In genomic region chr3:119768668-119769393, GRCh38 we compare ENCODE assay signal across 24 cellular contexts. TPM values are rescaled to one million over a fixed set of nuclear protein-coding genes. Genes with fewer than 3 reads are reported as not detected.
A peak's percentile ranks its signal among the peaks of the same experiment; 100 is the strongest.
DNase-seq lines count a peak whose midpoint lies in the region; ATAC-seq, FAIRE-seq and TF ChIP-seq lines count a peak whose summit lies in the region.
"Had no signal": no experiment of that assay in that cellular context is flagged by ENCODE, and none has a peak within 500 bp of the region (broad histone marks: within the 10 kb centered on the region; RNA-seq: fewer than 3 reads in every experiment).

No MANE protein-coding gene starts in this region.

- H3K36me3 Mint-ChIP-seq in astrocyte (ENCODE audit: low read depth, unreplicated experiment) (no peaks in the 10 kb centered on the region), H9 (ENCODE audit: insufficient read depth in 1 of 3, low read depth in 3 of 3) (no peaks in the 10 kb centered on the region)
- no peaks in the 10 kb centered on the region for H3K36me3 Mint-ChIP-seq in stimulated activated memory B cell treated with anti-CD40 and anti-IgM and Interleukin-4, amounts not matched to agents 10 μg/mL and 1 μg/mL and 100 μg/mL, for 72 hours
- H3K36me3 Mint-ChIP-seq in stimulated activated naive B cell treated with anti-CD40 and anti-IgM and Interleukin-4, amounts not matched to agents 10 μg/mL and 1 μg/mL and 100 μg/mL, for 72 hours, result no peaks in the 10 kb centered on the region

- H3K9me1 ChIP-seq in endothelial cell of umbilical vein (replicated peaks; ENCODE audit: control insufficient read depth, extremely low read depth, insufficient read depth, low read length), result no peaks in the 10 kb centered on the region

- H3K9me3 Mint-ChIP-seq in astrocyte (ENCODE audit: unreplicated experiment), result no peaks in the 10 kb centered on the region
- H3K9me3 Mint-ChIP-seq in stimulated activated memory B cell treated with anti-CD40 and anti-IgM and Interleukin-4, amounts not matched to agents 10 μg/mL and 1 μg/mL and 100 μg/mL, for 72 hours, result no peaks in the 10 kb centered on the region
- H3K9me3 Mint-ChIP-seq in stimulated activated naive B cell treated with anti-CD40 and anti-IgM and Interleukin-4, amounts not matched to agents 10 μg/mL and 1 μg/mL and 100 μg/mL, for 72 hours, result no peaks in the 10 kb centered on the region
- peaks cover 0 to 4% of the 10 kb centered on the region in 2 experiments; a peak in 4 of 5 replicates for H3K9me3 Mint-ChIP-seq in H9
- H3K9me3 Mint-ChIP-seq: CD4-positive, alpha-beta T cell had no signal

- H3K79me2 ChIP-seq in astrocyte (ENCODE audit: insufficient read depth, low read length) (no peaks in the 10 kb centered on the region), endothelial cell of umbilical vein (ENCODE audit: control insufficient read depth, insufficient read depth, low read length) (no peaks in the 10 kb centered on the region), H9 (ENCODE audit: insufficient read depth, low read length) (no peaks in the 10 kb centered on the region)

- no peak overlapping the region for H3K14ac ChIP-seq in neuronal stem cell (ENCODE audit: low read length)
- no peak overlapping the region for H3K14ac ChIP-seq in H9 (ENCODE audit: insufficient read depth, low read length)

- H3K4ac ChIP-seq in neuronal stem cell (ENCODE audit: low read length), result no peak overlapping the region
- H3K4ac ChIP-seq in H9 (ENCODE audit: low read depth, low read length), result no peak overlapping the region

- H2BK5ac ChIP-seq in neuronal stem cell (ENCODE audit: low read length), result peak overlapping the region; percentile 91
- H2BK5ac ChIP-seq in H9 (ENCODE audit: insufficient read length, low read length), result no peak overlapping the region

- no peak overlapping the region for H4K5ac ChIP-seq in H9 (ENCODE audit: insufficient read length, low read depth, low read length)

- H3K18ac ChIP-seq in neuronal stem cell (ENCODE audit: low read length) (no peak overlapping the region), H9 (ENCODE audit: insufficient read length, low read depth, low read length) (no peak overlapping the region)

- H2BK15ac ChIP-seq in neuronal stem cell (ENCODE audit: low read length) (no peak overlapping the region), H9 (ENCODE audit: low read depth, low read length) (no peak overlapping the region)

- H2BK12ac ChIP-seq in neuronal stem cell (ENCODE audit: low read length) (peak overlapping the region; percentile 16), H9 (ENCODE audit: insufficient read length, low read depth, low read length) (no peak overlapping the region)

- no peaks in the 10 kb centered on the region for H3K36me3 ChIP-seq in astrocyte (ENCODE audit: insufficient read depth, low read length)
- H3K36me3 ChIP-seq in endothelial cell of umbilical vein (ENCODE audit: control insufficient read depth in 2 of 2, extremely low read depth in 1 of 2, insufficient read depth in 2 of 2, low read length in 2 of 2), result no peaks in the 10 kb centered on the region
- no peaks in the 10 kb centered on the region for H3K36me3 ChIP-seq in neuronal stem cell (replicated peaks in 1 of 2; ENCODE audit: control insufficient read depth in 2 of 2, insufficient read depth in 2 of 2, low read length in 2 of 2)
- H3K36me3 ChIP-seq: BLaER1, MG63, SJSA1 had no signal

- H3K4me1 Mint-ChIP-seq in astrocyte (ENCODE audit: low read depth, unreplicated experiment) (no peaks in the 10 kb centered on the region), H9 (peaks cover under 1% of the 10 kb centered on the region in 2 experiments; a peak in 3 of 4 replicates)
- H3K4me1 Mint-ChIP-seq in stimulated activated memory B cell treated with anti-CD40 and anti-IgM and Interleukin-4, amounts not matched to agents 10 μg/mL and 1 μg/mL and 100 μg/mL, for 72 hours, result no peaks in the 10 kb centered on the region
- H3K4me1 Mint-ChIP-seq in stimulated activated naive B cell treated with anti-CD40 and anti-IgM and Interleukin-4, amounts not matched to agents 10 μg/mL and 1 μg/mL and 100 μg/mL, for 72 hours, result no peaks in the 10 kb centered on the region

- DNase-seq in astrocyte (ENCODE audit: low read depth) (no peak), endothelial cell of umbilical vein (ENCODE audit: low read depth, low spot score) (no peak), neuronal stem cell (ENCODE audit: low spot score) (no peak), H9 (no peak)
- DNase-seq in stimulated activated naive B cell treated with anti-CD40 and anti-IgM and Interleukin-4, amounts not matched to agents 10 μg/mL and 1 μg/mL and 100 μg/mL, for 72 hours, result no peak
- DNase-seq: CD4-positive, alpha-beta T cell; HCEC 1CT; KG1; MG63; NCI-H1105 treated with DMSO at 0.1 percent for 48 hours; NCI-H146; NCI-H2029; NCI-H446; NCI-H524 treated with DMSO at 0.1 percent for 48 hours; NCI-H774 had no signal

- dilution Hi-C loops in endothelial cell of umbilical vein (cut with MboI; ENCODE audit: extremely low pct_ligation_motif_present, low sequenced_read_pairs), result no loop called here

- peak overlapping the region; percentile 60 for H2AK5ac ChIP-seq in neuronal stem cell (ENCODE audit: low read depth, low read length)
- H2AK5ac ChIP-seq in H9 (ENCODE audit: insufficient read length, low read length), result no peak overlapping the region

- peak; percentile 12 for ATAC-seq in stimulated activated memory B cell treated with anti-CD40 and anti-IgM and Interleukin-4, amounts not matched to agents 10 μg/mL and 1 μg/mL and 100 μg/mL, for 72 hours
- no peak for ATAC-seq in stimulated activated naive B cell treated with anti-CD40 and anti-IgM and Interleukin-4, amounts not matched to agents 10 μg/mL and 1 μg/mL and 100 μg/mL, for 72 hours (replicated peaks)
- no peak for ATAC-seq in GM19397 (IDR thresholded peaks at IDR 0.05; ENCODE audit: unreplicated experiment)
- ATAC-seq: GM23338 had no signal

- no peak overlapping the region for H3K56ac ChIP-seq in H9 (ENCODE audit: insufficient read length, low read depth, low read length)

- H2BK120ac ChIP-seq in neuronal stem cell (ENCODE audit: low read depth, low read length) (no peak overlapping the region), H9 (ENCODE audit: low read depth, low read length, poor library complexity, severe bottlenecking) (no peak overlapping the region)

- FAIRE-seq in astrocyte (lab: Jason Lieb, UNC) (no peak), endothelial cell of umbilical vein (lab: Jason Lieb, UNC) (no peak)
- FAIRE-seq: D721Med had no signal

- H3K4me1 ChIP-seq in astrocyte (ENCODE audit: insufficient read depth, low read length) (peaks cover 6% of the 10 kb centered on the region), endothelial cell of umbilical vein (ENCODE audit: control insufficient read depth, extremely low read depth, insufficient read depth, low read length) (peaks cover 25% of the 10 kb centered on the region), neuronal stem cell (ENCODE audit: control insufficient read depth in 2 of 2, insufficient read depth in 1 of 2, low read depth in 1 of 2, low read length in 2 of 2) (no peaks in the 10 kb centered on the region), H9 (ENCODE audit: insufficient read depth, low read length) (no peaks in the 10 kb centered on the region)

- H3K27me3 Mint-ChIP-seq in astrocyte (ENCODE audit: low read depth, unreplicated experiment) (no peaks in the 10 kb centered on the region), H9 (ENCODE audit: low read depth) (no peaks in the 10 kb centered on the region)
- H3K27me3 Mint-ChIP-seq in stimulated activated memory B cell treated with anti-CD40 and anti-IgM and Interleukin-4, amounts not matched to agents 10 μg/mL and 1 μg/mL and 100 μg/mL, for 72 hours, result peaks cover 10% of the 10 kb centered on the region
- H3K27me3 Mint-ChIP-seq in stimulated activated naive B cell treated with anti-CD40 and anti-IgM and Interleukin-4, amounts not matched to agents 10 μg/mL and 1 μg/mL and 100 μg/mL, for 72 hours, result no peaks in the 10 kb centered on the region

- H2AFZ ChIP-seq in astrocyte (ENCODE audit: low read depth, low read length) (peak overlapping the region; percentile 3), endothelial cell of umbilical vein (ENCODE audit: low read depth, low read length) (peak overlapping the region; percentile 82), neuronal stem cell (ENCODE audit: low read length) (no peak overlapping the region), H9 (ENCODE audit: low read length) (no peak overlapping the region)
- H2AFZ ChIP-seq: GM23338 had no signal

- H3K9ac ChIP-seq in astrocyte (ENCODE audit: low read length), result peak overlapping the region; percentile 71
- H3K9ac ChIP-seq in endothelial cell of umbilical vein (replicated peaks; ENCODE audit: extremely low read depth, insufficient read depth, low read length), result peak overlapping the region; percentile 97
- no peak overlapping the region for H3K9ac ChIP-seq in neuronal stem cell (ENCODE audit: low read depth, low read length, poor library complexity)
- no peak overlapping the region for H3K9ac ChIP-seq in H9 (ENCODE audit: extremely low read depth, insufficient read length, low read length)
- H3K9ac ChIP-seq: BLaER1 had no signal

- H3K4me3 ChIP-seq in astrocyte (ENCODE audit: insufficient read depth, low read depth, low read length) (no peak overlapping the region), endothelial cell of umbilical vein (replicated peaks in 1 of 3; ENCODE audit: insufficient read depth in 1 of 3, low read depth in 1 of 3, low read length in 3 of 3) (peak overlapping the region in 1 of 3 experiments; percentile 51), neuronal stem cell (ENCODE audit: low read length in 2 of 2) (no peak overlapping the region)
- H3K4me3 ChIP-seq: BLaER1, GM23338, MG63, SJSA1 had no signal

- H3K23ac ChIP-seq in neuronal stem cell (ENCODE audit: low read depth, low read length, poor library complexity) (peak overlapping the region; percentile 35), H9 (ENCODE audit: insufficient read length, low read depth, low read length) (no peak overlapping the region)

- POLR2A ChIA-PET in endothelial cell of umbilical vein (lab: Charles Lee), result interaction anchor here (0.6 to 0.8 kb wide), 2 partner anchors 17 to 136 kb away, joined by 3 to 5 read pairs; no protein-coding TSS in a partner anchor

- H4K20me1 ChIP-seq in astrocyte (ENCODE audit: insufficient read depth, low read length) (no peaks in the 10 kb centered on the region), endothelial cell of umbilical vein (replicated peaks; ENCODE audit: control insufficient read depth, extremely low read depth, insufficient read depth, low read length) (no peaks in the 10 kb centered on the region), H9 (ENCODE audit: control insufficient read depth, insufficient read depth, insufficient read length) (no peaks in the 10 kb centered on the region)
- H4K20me1 ChIP-seq: BLaER1 had no signal

- intact Hi-C loops in endothelial cell of umbilical vein (cut with micrococcal nuclease), result loop anchor here (1.0 kb wide), 4 partner anchors 18 to 300 kb away; no protein-coding TSS in a partner anchor

- H3K27me3 ChIP-seq in astrocyte (ENCODE audit: insufficient read depth, low read length), result no peaks in the 10 kb centered on the region
- H3K27me3 ChIP-seq in endothelial cell of umbilical vein (ENCODE audit: control insufficient read depth in 2 of 2, insufficient read depth in 2 of 2, low read length in 2 of 2), result no peaks in the 10 kb centered on the region
- no peaks in the 10 kb centered on the region for H3K27me3 ChIP-seq in neuronal stem cell (ENCODE audit: control insufficient read depth in 3 of 3, insufficient read depth in 3 of 3, low read depth in 1 of 3, low read length in 3 of 3)
- no peaks in the 10 kb centered on the region for H3K27me3 ChIP-seq in H9 (ENCODE audit: insufficient read depth, low read length)
- H3K27me3 ChIP-seq: BLaER1, SJSA1 had no signal

- H3T11ph ChIP-seq in H9 (ENCODE audit: low read length), result no peak overlapping the region

- BruUV-seq in endothelial cell of umbilical vein (replicated peaks; lab: Mats Ljungman, UMichigan), result TSS peak; percentile 96

- H3K4me3 Mint-ChIP-seq in astrocyte (ENCODE audit: unreplicated experiment), result no peak overlapping the region
- no peak overlapping the region for H3K4me3 Mint-ChIP-seq in stimulated activated memory B cell treated with anti-CD40 and anti-IgM and Interleukin-4, amounts not matched to agents 10 μg/mL and 1 μg/mL and 100 μg/mL, for 72 hours
- no peak overlapping the region for H3K4me3 Mint-ChIP-seq in stimulated activated naive B cell treated with anti-CD40 and anti-IgM and Interleukin-4, amounts not matched to agents 10 μg/mL and 1 μg/mL and 100 μg/mL, for 72 hours
- no peak overlapping the region for H3K4me3 Mint-ChIP-seq in H9
- H3K4me3 Mint-ChIP-seq: CD4-positive, alpha-beta T cell; GM23338 had no signal

- TF ChIP-seq CTCF in astrocyte (IDR thresholded peaks at IDR 0.05; ENCODE audit: insufficient read depth, low read depth, low read length) (no peak), endothelial cell of umbilical vein (IDR thresholded peaks at IDR 0.05; ENCODE audit: extremely low read depth in 1 of 2, insufficient read depth in 1 of 2, low read depth in 1 of 2, low read length in 2 of 2) (no peak), H9 (conservative IDR thresholded peaks at IDR 0.05) (no peak)

- CTCF ChIA-PET in endothelial cell of umbilical vein (lab: Charles Lee), result interaction anchor here (1.3 to 1.4 kb wide), 2 partner anchors 19 to 79 kb away, joined by 3 read pairs; no protein-coding TSS in a partner anchor

- H4K91ac ChIP-seq in neuronal stem cell (ENCODE audit: low read depth, low read length, poor library complexity), result no peak overlapping the region
- H4K91ac ChIP-seq in H9 (ENCODE audit: insufficient read length, low read depth, low read length), result no peak overlapping the region

- H3K23me2 ChIP-seq in H9 (ENCODE audit: insufficient read length, low read depth, low read length, poor library complexity, severe bottlenecking), result no peaks in the 10 kb centered on the region

- H3K4me2 ChIP-seq in astrocyte (ENCODE audit: low read length) (peak overlapping the region; percentile 57), endothelial cell of umbilical vein (ENCODE audit: insufficient read depth, low read length) (peak overlapping the region; percentile 92), neuronal stem cell (ENCODE audit: insufficient read depth, low read length, poor library complexity, severe bottlenecking) (no peak overlapping the region), H9 (ENCODE audit: insufficient read depth, insufficient read length, low read length) (no peak overlapping the region)
- H3K4me2 ChIP-seq: BLaER1, GM23338 had no signal

- H3K79me1 ChIP-seq in neuronal stem cell (ENCODE audit: low read depth, low read length) (no peaks in the 10 kb centered on the region), H9 (ENCODE audit: insufficient read depth, low read depth, low read length, poor library complexity, severe bottlenecking) (no peaks in the 10 kb centered on the region)

- H2BK20ac ChIP-seq in H9 (ENCODE audit: low read depth, low read length, poor library complexity, severe bottlenecking), result no peak overlapping the region

- H3K27ac ChIP-seq in astrocyte (ENCODE audit: low read depth, low read length) (peak overlapping the region; percentile 85), endothelial cell of umbilical vein (ENCODE audit: insufficient read depth, low read depth, low read length) (peak overlapping the region; percentile 100), neuronal stem cell (replicated peaks; ENCODE audit: low read length) (no peak overlapping the region), H9 (ENCODE audit: insufficient read length, low read depth, low read length) (no peak overlapping the region)
- H3K27ac ChIP-seq: BLaER1, SJSA1 had no signal

- no peak for TF ChIP-seq POLR2A in endothelial cell of umbilical vein (IDR thresholded peaks at IDR 0.05; ENCODE audit: low read depth, low read length)

- H3K27ac Mint-ChIP-seq in astrocyte (ENCODE audit: unreplicated experiment) (no peak overlapping the region), H9 (no peak overlapping the region)
- no peak overlapping the region for H3K27ac Mint-ChIP-seq in stimulated activated memory B cell treated with anti-CD40 and anti-IgM and Interleukin-4, amounts not matched to agents 10 μg/mL and 1 μg/mL and 100 μg/mL, for 72 hours
- H3K27ac Mint-ChIP-seq in stimulated activated naive B cell treated with anti-CD40 and anti-IgM and Interleukin-4, amounts not matched to agents 10 μg/mL and 1 μg/mL and 100 μg/mL, for 72 hours, result no peak overlapping the region
- H3K27ac Mint-ChIP-seq: CD4-positive, alpha-beta T cell; GM23338 had no signal

- no CpG with 5 or more reads among the region's 9 CpGs for WGBS in neuronal stem cell (ENCODE audit: extremely low coverage in 2 of 2, insufficient read length in 2 of 2, insufficient replicate concordance in 1 of 2), 2 donors
- no CpG with 5 or more reads among the region's 9 CpGs for WGBS in H9 (ENCODE audit: extremely low coverage, insufficient read length, low lambda C conversion rate)

- H3K9me3 ChIP-seq in astrocyte (ENCODE audit: insufficient read depth, low read depth, low read length), result no peaks in the 10 kb centered on the region
- no peaks in the 10 kb centered on the region for H3K9me3 ChIP-seq in endothelial cell of umbilical vein (replicated peaks; ENCODE audit: control insufficient read depth, insufficient read depth, low read length)
- peaks cover 2 to 9% of the 10 kb centered on the region in 2 donors for H3K9me3 ChIP-seq in neuronal stem cell (replicated peaks in 1 of 2; ENCODE audit: control insufficient read depth in 2 of 2, insufficient read depth in 1 of 2, low read depth in 1 of 2, low read length in 2 of 2)
- no peaks in the 10 kb centered on the region for H3K9me3 ChIP-seq in H9 (ENCODE audit: control insufficient read depth, low read depth, low read length)
- H3K9me3 ChIP-seq: MG63, SJSA1 had no signal

- no peak overlapping the region for H4K8ac ChIP-seq in neuronal stem cell (ENCODE audit: low read depth, low read length)
- H4K8ac ChIP-seq in H9 (replicated peaks; ENCODE audit: insufficient read length, low read depth, low read length), result no peak overlapping the region

RNA-seq across cellular contexts. Expression of gene NR1I2, which starts 13.1 kb away (rescaled TPM):
- not detected in 2 replicates for total RNA-seq in astrocyte
- total RNA-seq in endothelial cell of umbilical vein, result not detected in 2 replicates
- polyA plus RNA-seq in endothelial cell of umbilical vein, result 0.03 TPM in 2 replicates
- polyA plus RNA-seq in endothelial cell of umbilical vein (2011; cell fraction: cytosol; rRNA removed), result 0.04 TPM in 1 of 2 replicates, not detected in the other
- polyA plus RNA-seq in endothelial cell of umbilical vein (2011; cell fraction: nucleus; rRNA removed), result 0.05 TPM in 1 of 2 replicates, not detected in the other
- not detected in 2 replicates for polyA plus RNA-seq in endothelial cell of umbilical vein (2012)
- 0.11 TPM in 1 of 2 replicates, not detected in the other for polyA minus RNA-seq in endothelial cell of umbilical vein
- not detected for polyA minus RNA-seq in endothelial cell of umbilical vein (2011; cell fraction: cytosol; rRNA and poly(A)+ RNA removed)
- not detected in 2 replicates for polyA minus RNA-seq in endothelial cell of umbilical vein (2011; cell fraction: nucleus; rRNA and poly(A)+ RNA removed)
- 0.17 TPM for polyA plus RNA-seq in neuronal stem cell (2013, experiment 1 of 2)
- polyA plus RNA-seq in neuronal stem cell (2013, experiment 2 of 2), result 0.22 TPM
- not detected in 2 replicates for total RNA-seq in H9 (2021)
- total RNA-seq: A172, IMR-90 had no signal
- polyA plus RNA-seq: AG04450, IMR-90 had no signal

Comparison
In these comparisons a context has a peak if more than half of its experiments do, and no peak if none do; other contexts are left out.
1. H2AFZ ChIP-seq: peak in astrocyte (single experiment) and endothelial cell of umbilical vein (single experiment); none in neuronal stem cell (single experiment) and H9 (single experiment).
2. H3K27ac ChIP-seq: peak in astrocyte (single experiment) and endothelial cell of umbilical vein (single experiment); none in neuronal stem cell (single experiment) and H9 (single experiment).
3. H3K4me2 ChIP-seq: peak in astrocyte (single experiment) and endothelial cell of umbilical vein (single experiment); none in neuronal stem cell (single experiment) and H9 (single experiment).
4. H3K9ac ChIP-seq: peak in astrocyte (single experiment) and endothelial cell of umbilical vein (single experiment); none in neuronal stem cell (single experiment) and H9 (single experiment).